ENCODE assay signal across 19 cellular contexts in the genomic region with DNA sequence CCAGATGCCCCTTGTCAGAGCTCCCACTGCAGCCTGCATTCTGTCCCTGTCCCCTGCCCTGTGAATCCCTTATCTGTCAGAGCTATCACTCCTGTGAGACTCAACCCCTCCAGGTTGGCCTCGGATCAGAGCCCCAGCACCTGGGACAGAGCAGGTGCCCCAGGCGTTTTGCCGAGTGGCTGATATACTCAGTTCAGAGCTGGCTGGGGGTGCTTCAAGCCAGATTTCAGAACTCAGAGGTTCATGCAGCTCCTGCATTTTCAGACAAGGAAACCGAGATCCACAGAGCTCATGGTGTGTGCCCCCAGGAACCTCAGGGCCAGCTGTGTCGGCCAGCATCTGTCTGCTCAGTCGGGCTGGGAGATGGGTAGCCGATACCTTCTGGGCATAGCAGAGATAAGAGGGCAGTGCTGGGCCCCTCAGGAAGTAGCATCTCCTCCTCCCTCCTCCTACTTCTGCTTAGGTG.
"Had no signal": no experiment of that assay in that cellular context is flagged by ENCODE, and none has a peak within 500 bp of the region (broad histone marks: within the 10 kb centered on the region; RNA-seq: fewer than 3 reads in every experiment).

No MANE protein-coding gene starts in this region.

- H3K27me3 ChIP-seq: uterus had no signal

- H3K9me3 ChIP-seq: heart right ventricle, neutrophil, tibial artery, uterus had no signal

- H3K4me1 ChIP-seq: gastroesophageal sphincter, heart right ventricle, tibial artery, uterus had no signal

- H3K4me3 ChIP-seq: gastroesophageal sphincter, heart right ventricle, skin epidermis, tibial artery, uterus had no signal

- ATAC-seq: activated naive CD8-positive, alpha-beta T cell treated with anti-CD3 and anti-CD28 coated beads, Interleukin-2, amount 50 U/mL, for 24 hours; gastroesophageal sphincter; heart right ventricle; left colon; naive thymus-derived CD4-positive, alpha-beta T cell had no signal

- DNase-seq: activated CD4-positive, alpha-beta T cell treated with anti-CD3 and anti-CD28 coated beads for 48 hours; activated naive CD8-positive, alpha-beta T cell treated with anti-CD3 and anti-CD28 coated beads, Interleukin-2, amount 50 U/mL, for 24 hours; aorta; cerebellar nuclear complex; dermis blood vessel endothelial cell; erythroblast; heart right ventricle; left colon; stimulated activated CD4-positive, alpha-beta T cell treated with anti-CD3 and anti-CD28 coated beads, Interleukin-15, amount 100 ng/mL, for 24 hours; stimulated activated CD4-positive, alpha-beta T cell treated with anti-CD3 and anti-CD28 coated beads, Interleukin-4, amount 100 ng/mL, for 1 hour; stimulated activated naive CD4-positive, alpha-beta T cell; T1000; uterus; WERI-Rb-1 had no signal

- H3K36me3 ChIP-seq: gastroesophageal sphincter, heart right ventricle, neutrophil, tibial artery, uterus, WERI-Rb-1 had no signal

- H3K27ac ChIP-seq: gastroesophageal sphincter, heart right ventricle, neutrophil, skin epidermis, tibial artery, uterus, WERI-Rb-1 had no signal
